ENCODE assay signal across 20 cellular contexts in the genomic region with DNA sequence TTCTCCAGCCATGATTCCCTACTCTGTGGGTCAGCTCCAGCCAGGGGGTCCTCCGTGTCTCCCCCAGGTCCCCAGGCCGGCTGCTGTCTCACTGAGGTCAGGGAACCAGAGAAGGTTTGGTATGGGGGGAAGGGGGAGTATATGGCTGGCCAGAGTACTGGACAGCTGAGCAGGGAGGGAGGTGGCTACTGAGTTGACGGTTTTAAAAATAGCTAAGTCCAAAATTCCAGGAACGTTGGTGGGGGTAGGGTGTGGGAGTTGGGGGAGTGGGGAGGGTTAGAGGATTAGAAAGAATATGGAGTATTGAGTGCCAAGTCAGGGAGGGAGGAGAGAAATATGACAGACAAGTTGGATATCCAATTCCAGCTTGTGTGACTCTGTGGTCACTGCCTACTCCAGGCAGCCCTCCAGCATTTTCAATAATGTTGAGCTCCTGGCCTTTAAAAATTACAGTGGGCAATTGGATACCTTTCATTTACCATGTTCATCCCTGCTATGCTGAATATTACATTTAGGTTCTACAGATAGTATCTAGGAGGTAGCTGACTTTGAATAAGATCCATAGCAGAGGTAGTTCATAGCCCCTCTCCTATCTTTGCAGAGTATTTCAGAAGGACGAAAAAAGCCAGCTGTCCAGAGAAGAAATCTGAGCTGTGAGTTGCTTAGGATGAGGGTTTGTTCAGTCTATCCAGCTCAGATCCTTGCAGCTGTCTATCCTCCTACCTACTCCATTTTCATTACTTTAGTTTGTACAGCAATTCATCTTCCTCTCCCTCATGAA. TPM values are rescaled to one million over a fixed set of nuclear protein-coding genes. Genes with fewer than 3 reads are reported as not detected.
"Had no signal": no experiment of that assay in that cellular context is flagged by ENCODE, and none has a peak within 500 bp of the region (broad histone marks: within the 10 kb centered on the region; RNA-seq: fewer than 3 reads in every experiment).

HJV (minus strand) TSS at position 114 of the 781 bp plus-strand sequence. CDS start 1,504 bp downstream, outside the sequence.

- ATAC-seq: activated CD8-positive, alpha-beta memory T cell treated with anti-CD3 and anti-CD28 coated beads, Interleukin-2, amount 10 ng/mL, durations not matched to agents 7 days and 5 days; left lung; stimulated activated naive B cell treated with anti-CD40 and anti-IgM and Interleukin-4, amounts not matched to agents 10 μg/mL and 1 μg/mL and 100 μg/mL, for 72 hours had no signal

- H2AFZ ChIP-seq: neural progenitor cell, parathyroid adenoma had no signal

- H3K9me3 ChIP-seq: left lung, spleen, transverse colon had no signal

- H3K27ac Mint-ChIP-seq: activated CD8-positive, alpha-beta memory T cell treated with anti-CD3 and anti-CD28 coated beads, Interleukin-2, amount 10 ng/mL, durations not matched to agents 7 days and 5 days; activated naive CD8-positive, alpha-beta T cell; neural progenitor cell had no signal

- H3K4me1 ChIP-seq: parathyroid adenoma had no signal

- H3K27ac ChIP-seq: left lung, neural progenitor cell, parathyroid adenoma, spleen, transverse colon had no signal

- H3K4me3 Mint-ChIP-seq: activated CD8-positive, alpha-beta memory T cell treated with anti-CD3 and anti-CD28 coated beads, Interleukin-2, amount 10 ng/mL, durations not matched to agents 7 days and 5 days; activated naive CD8-positive, alpha-beta T cell; neural progenitor cell; stimulated activated naive B cell treated with anti-CD40 and anti-IgM and Interleukin-4, amounts not matched to agents 10 μg/mL and 1 μg/mL and 100 μg/mL, for 72 hours had no signal

- H3K9ac ChIP-seq: neural progenitor cell, parathyroid adenoma had no signal

- H3K4me1 Mint-ChIP-seq: neural progenitor cell had no signal

- DNase-seq: activated CD4-positive, alpha-beta T cell treated with anti-CD3 and anti-CD28 coated beads, Interleukin-2, amount 50 U/mL, for 48 hours; activated CD4-positive, CD25-positive, alpha-beta regulatory T cell treated with anti-CD3 and anti-CD28 coated beads, Interleukin-2, amount 50 U/mL, for 72 hours; activated CD8-positive, alpha-beta memory T cell treated with anti-CD3 and anti-CD28 coated beads, Interleukin-2, amount 10 ng/mL, durations not matched to agents 7 days and 5 days; activated gamma-delta T cell; activated T-cell treated with anti-CD3 and anti-CD28 coated beads, Interleukin-2, amount 50 U/mL, for 48 hours; dermis blood vessel endothelial cell; glutamatergic neuron; left lung; retina; spleen; stimulated activated CD4-positive, alpha-beta T cell treated with anti-CD3 and anti-CD28 coated beads, Interleukin-1b, Interleukin-23, amount 100 ng/mL, for 48 hours; stimulated activated naive B cell treated with anti-CD40 and anti-IgM and Interleukin-4, amounts not matched to agents 10 μg/mL and 1 μg/mL and 100 μg/mL, for 72 hours; transverse colon had no signal

- H3K4me3 ChIP-seq: left lung, neural progenitor cell, spleen, transverse colon had no signal

- H3K9me3 Mint-ChIP-seq: neural progenitor cell; stimulated activated naive B cell treated with anti-CD40 and anti-IgM and Interleukin-4, amounts not matched to agents 10 μg/mL and 1 μg/mL and 100 μg/mL, for 72 hours had no signal

- H3K36me3 ChIP-seq: left lung, neural progenitor cell, spleen, transverse colon had no signal

- H3K4me2 ChIP-seq: neural progenitor cell had no signal

- H3K79me2 ChIP-seq: parathyroid adenoma had no signal

- H3K36me3 Mint-ChIP-seq: activated CD8-positive, alpha-beta memory T cell treated with anti-CD3 and anti-CD28 coated beads, Interleukin-2, amount 10 ng/mL, durations not matched to agents 7 days and 5 days; activated naive CD8-positive, alpha-beta T cell; neural progenitor cell; stimulated activated naive B cell treated with anti-CD40 and anti-IgM and Interleukin-4, amounts not matched to agents 10 μg/mL and 1 μg/mL and 100 μg/mL, for 72 hours had no signal

RNA-seq across cellular contexts. Expression of gene HJV, which starts in this region (rescaled TPM):
- total RNA-seq: activated CD8-positive, alpha-beta memory T cell treated with anti-CD3 and anti-CD28 coated beads, Interleukin-2, amount 10 ng/mL, durations not matched to agents 7 days and 5 days; cerebellum; dermis blood vessel endothelial cell; left lung; mesenteric fat pad; spleen; subcutaneous adipose tissue; T-helper 2 cell treated with Interferon-gamma antibody and Interleukin-4, amounts not matched to agents 100 ng/mL and 5 ng/mL, for 36 hours had no signal
- polyA plus RNA-seq: spleen had no signal
